15 cellular contexts compared by ENCODE assay signal in the genomic region with DNA sequence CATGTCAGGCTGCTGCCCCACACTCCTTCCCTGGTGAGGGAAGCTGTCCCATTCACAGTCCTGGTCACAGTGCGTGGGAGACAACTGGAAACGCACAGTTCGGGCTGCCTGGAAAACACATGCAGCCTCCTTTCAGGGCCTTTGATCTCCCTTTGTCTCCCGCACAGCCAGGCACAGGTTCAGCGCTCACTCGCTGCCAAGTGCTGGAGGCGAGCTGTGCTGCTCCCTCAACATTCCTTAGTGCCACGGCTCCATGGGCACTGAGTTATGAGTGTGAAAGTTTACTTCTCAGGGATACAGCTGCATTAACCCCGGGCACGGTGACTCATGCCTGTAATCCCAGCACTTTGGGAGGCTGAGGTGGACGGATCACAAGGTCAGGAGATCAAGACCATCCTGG. TPM values are rescaled to one million over a fixed set of nuclear protein-coding genes. Genes with fewer than 3 reads are reported as not detected.
DNase-seq lines count a peak whose midpoint lies in the region; ATAC-seq, FAIRE-seq and TF ChIP-seq lines count a peak whose summit lies in the region.
"Had no signal": no experiment of that assay in that cellular context is flagged by ENCODE, and none has a peak within 500 bp of the region (broad histone marks: within the 10 kb centered on the region; RNA-seq: fewer than 3 reads in every experiment).

No MANE protein-coding gene starts in this region.

- no peak overlapping the region for H3K4me3 ChIP-seq in AG10803 (ENCODE audit: low read length)
- H3K4me3 ChIP-seq in kidney (ENCODE audit: low read length in 2 of 2), result no peak overlapping the region
- H3K4me3 ChIP-seq: lower lobe of right lung had no signal

- FAIRE-seq in HTR-8/SVneo (lab: Jason Lieb, UNC) (peak; percentile 67), kidney (lab: Jason Lieb, UNC) (no peak)

- peaks cover 38 to 61% of the 10 kb centered on the region in 2 donors for H3K36me3 ChIP-seq in kidney (ENCODE audit: control insufficient read depth in 1 of 2, insufficient read depth in 2 of 2, low read length in 2 of 2)

- ATAC-seq in GM21528 (IDR thresholded peaks at IDR 0.05; ENCODE audit: low FRiP score, unreplicated experiment) (no peak), HG03342 (IDR thresholded peaks at IDR 0.05; ENCODE audit: unreplicated experiment) (no peak)
- ATAC-seq: lower lobe of right lung had no signal

- peak overlapping the region in 3 of 5 experiments; percentile 60 to 93 (median 72) for H3K27ac Mint-ChIP-seq in brain
- H3K27ac Mint-ChIP-seq: activated naive CD8-positive, alpha-beta T cell treated with anti-CD3 and anti-CD28 coated beads for 36 hours had no signal

- TF ChIP-seq CTCF in AG10803 (conservative IDR thresholded peaks at IDR 0.05; ENCODE audit: low read length) (no peak), brain (conservative IDR thresholded peaks at IDR 0.05) (no peak), kidney (IDR thresholded peaks at IDR 0.05; ENCODE audit: borderline replicate concordance, extremely low read depth, insufficient read depth) (no peak)

- peak overlapping the region in 1 of 2 donors; percentile 43 for H3K27ac ChIP-seq in kidney (ENCODE audit: low read depth in 2 of 2, low read length in 2 of 2)
- H3K27ac ChIP-seq: lower lobe of right lung had no signal

- H3K9me3 Mint-ChIP-seq in brain, result no peaks in the 10 kb centered on the region
- H3K9me3 Mint-ChIP-seq: activated naive CD8-positive, alpha-beta T cell treated with anti-CD3 and anti-CD28 coated beads for 36 hours had no signal

- no peaks in the 10 kb centered on the region for H3K27me3 Mint-ChIP-seq in brain
- H3K27me3 Mint-ChIP-seq: activated naive CD8-positive, alpha-beta T cell treated with anti-CD3 and anti-CD28 coated beads for 36 hours had no signal

- H3K36me3 Mint-ChIP-seq in brain, result peaks cover 72% of the 10 kb centered on the region

- no peaks in the 10 kb centered on the region for H3K9me3 ChIP-seq in kidney (ENCODE audit: control insufficient read depth in 1 of 2, low read length in 2 of 2)
- H3K9me3 ChIP-seq: lower lobe of right lung had no signal

- DNase-seq in AG10803 (ENCODE audit: low read depth) (peak; percentile 33), HTR-8/SVneo (ENCODE audit: insufficient read length, low spot score) (no peak), kidney (peak; percentile 80), DMS114 treated with DMSO at 0.1 percent for 48 hours (lab: John Stamatoyannopoulos, UW; ENCODE audit: unreplicated experiment) (no peak)
- no peak for DNase-seq in central memory CD4-positive, alpha-beta T cell
- DNase-seq: activated naive CD8-positive, alpha-beta T cell treated with anti-CD3 and anti-CD28 coated beads for 36 hours; GDM1; lower lobe of right lung; MM.1S; NCI-H2171 treated with DMSO at 0.1 percent for 48 hours; occipital lobe had no signal

- intact Hi-C loops in kidney (cut with DNase I), result no loop called here

- no peak overlapping the region for H3K9ac ChIP-seq in kidney (ENCODE audit: low read length in 2 of 2)

- H3K4me3 Mint-ChIP-seq in brain, result no peak overlapping the region
- H3K4me3 Mint-ChIP-seq: activated naive CD8-positive, alpha-beta T cell treated with anti-CD3 and anti-CD28 coated beads for 36 hours had no signal

- H3K4me1 Mint-ChIP-seq in brain, result peaks cover 42% of the 10 kb centered on the region

- H3K4me1 ChIP-seq in kidney (ENCODE audit: control insufficient read depth in 1 of 2, insufficient read depth in 1 of 2, low read depth in 1 of 2, low read length in 2 of 2), result peaks cover 4 to 8% of the 10 kb centered on the region in 2 donors

RNA-seq across cellular contexts. Expression of a gene that starts 9.1 kb away (rescaled TPM):
- 41.3 TPM for polyA plus RNA-seq in brain (ENCODE audit: insufficient read depth, low read depth, low replicate concordance)
- total RNA-seq in kidney, result 43.1 TPM
- 21.9 TPM for polyA plus RNA-seq in kidney (ENCODE audit: insufficient read depth, low read depth, low replicate concordance)

RNA-seq across cellular contexts. Expression of a gene that starts 28.8 kb away (rescaled TPM):
- not detected for polyA plus RNA-seq in brain (ENCODE audit: insufficient read depth, low read depth, low replicate concordance)
- 4.0 TPM for total RNA-seq in kidney
- polyA plus RNA-seq in kidney (ENCODE audit: insufficient read depth, low read depth, low replicate concordance), result 0.30 TPM
- total RNA-seq: dermis microvascular lymphatic vessel endothelial cell, occipital lobe had no signal

RNA-seq across cellular contexts. Expression of a gene that starts 47.4 kb away (rescaled TPM):
- polyA plus RNA-seq in brain (ENCODE audit: insufficient read depth, low read depth, low replicate concordance) (17.7 TPM), kidney (ENCODE audit: insufficient read depth, low read depth, low replicate concordance) (107 TPM)
- 29.7 TPM for total RNA-seq in kidney
- total RNA-seq: activated naive CD8-positive, alpha-beta T cell treated with anti-CD3 and anti-CD28 coated beads for 36 hours; dermis microvascular lymphatic vessel endothelial cell; lower lobe of right lung had no signal

Comparison
In these comparisons a context has a peak if more than half of its experiments do, and no peak if none do; other contexts are left out.
1. DNase-seq: peak in AG10803 (single experiment) and kidney (single experiment); none in HTR-8/SVneo (single experiment), DMS114 treated with DMSO at 0.1 percent for 48 hours (single experiment) and central memory CD4-positive, alpha-beta T cell (single experiment).